1 cellular context compared by ENCODE assay signal in the genomic region with DNA sequence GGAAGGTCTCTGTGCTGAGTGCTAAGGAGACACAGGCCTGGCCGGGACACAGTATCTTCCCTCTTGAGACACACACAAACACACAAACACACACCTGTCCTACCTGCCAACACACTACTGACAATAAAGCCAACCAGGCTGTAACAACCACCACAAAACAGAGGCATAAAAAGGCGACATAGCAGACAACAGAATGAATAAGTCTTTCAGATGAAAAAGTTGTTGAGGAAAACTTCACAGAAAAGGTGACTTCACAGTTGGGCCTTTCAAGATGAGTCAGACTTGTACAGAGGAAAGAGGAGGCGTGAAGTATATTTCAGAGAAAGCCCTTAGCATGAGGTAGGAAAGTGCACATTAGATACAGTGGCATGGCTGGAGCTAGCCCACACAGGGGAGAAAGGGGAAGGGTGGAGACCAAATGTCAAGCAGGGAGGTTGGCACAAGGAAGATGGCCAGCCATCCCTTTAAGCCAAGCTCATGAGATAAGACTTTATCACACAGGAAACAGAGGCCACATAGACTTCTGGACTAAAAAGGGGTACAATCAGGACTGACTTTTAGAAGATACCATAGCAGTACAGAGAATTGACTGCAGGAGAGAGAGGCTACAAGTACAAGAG.
TF ChIP-seq lines count a peak whose summit lies in the region.

No MANE protein-coding gene starts in this region.

TF ChIP-seq in WTC11, 78 proteins besides CTCF, POLR2A, EP300 and RAD21 (continued from another document):
- TF ChIP-seq, protein P1, sequence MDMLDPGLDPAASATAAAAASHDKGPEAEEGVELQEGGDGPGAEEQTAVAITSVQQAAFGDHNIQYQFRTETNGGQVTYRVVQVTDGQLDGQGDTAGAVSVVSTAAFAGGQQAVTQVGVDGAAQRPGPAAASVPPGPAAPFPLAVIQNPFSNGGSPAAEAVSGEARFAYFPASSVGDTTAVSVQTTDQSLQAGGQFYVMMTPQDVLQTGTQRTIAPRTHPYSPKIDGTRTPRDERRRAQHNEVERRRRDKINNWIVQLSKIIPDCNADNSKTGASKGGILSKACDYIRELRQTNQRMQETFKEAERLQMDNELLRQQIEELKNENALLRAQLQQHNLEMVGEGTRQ (CRISPR knock-in tag; IDR thresholded peaks at IDR 0.05), result no peak
- no peak for TF ChIP-seq EMX1 (CRISPR knock-in tag; IDR thresholded peaks at IDR 0.05)
- TF ChIP-seq NFATC4 (CRISPR knock-in tag; IDR thresholded peaks at IDR 0.05), result no peak
- no peak for TF ChIP-seq TP53 (CRISPR knock-in tag; IDR thresholded peaks at IDR 0.05)
- TF ChIP-seq, protein P2, sequence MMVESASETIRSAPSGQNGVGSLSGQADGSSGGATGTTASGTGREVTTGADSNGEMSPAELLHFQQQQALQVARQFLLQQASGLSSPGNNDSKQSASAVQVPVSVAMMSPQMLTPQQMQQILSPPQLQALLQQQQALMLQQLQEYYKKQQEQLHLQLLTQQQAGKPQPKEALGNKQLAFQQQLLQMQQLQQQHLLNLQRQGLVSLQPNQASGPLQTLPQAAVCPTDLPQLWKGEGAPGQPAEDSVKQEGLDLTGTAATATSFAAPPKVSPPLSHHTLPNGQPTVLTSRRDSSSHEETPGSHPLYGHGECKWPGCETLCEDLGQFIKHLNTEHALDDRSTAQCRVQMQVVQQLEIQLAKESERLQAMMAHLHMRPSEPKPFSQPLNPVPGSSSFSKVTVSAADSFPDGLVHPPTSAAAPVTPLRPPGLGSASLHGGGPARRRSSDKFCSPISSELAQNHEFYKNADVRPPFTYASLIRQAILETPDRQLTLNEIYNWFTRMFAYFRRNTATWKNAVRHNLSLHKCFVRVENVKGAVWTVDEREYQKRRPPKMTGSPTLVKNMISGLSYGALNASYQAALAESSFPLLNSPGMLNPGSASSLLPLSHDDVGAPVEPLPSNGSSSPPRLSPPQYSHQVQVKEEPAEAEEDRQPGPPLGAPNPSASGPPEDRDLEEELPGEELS (CRISPR knock-in tag; IDR thresholded peaks at IDR 0.05), result no peak
- no peak for TF ChIP-seq ELF4 (CRISPR knock-in tag; IDR thresholded peaks at IDR 0.05; ENCODE audit: low read depth)
- no peak for TF ChIP-seq GABPB1 (CRISPR knock-in tag; IDR thresholded peaks at IDR 0.05)
- TF ChIP-seq, protein P3, sequence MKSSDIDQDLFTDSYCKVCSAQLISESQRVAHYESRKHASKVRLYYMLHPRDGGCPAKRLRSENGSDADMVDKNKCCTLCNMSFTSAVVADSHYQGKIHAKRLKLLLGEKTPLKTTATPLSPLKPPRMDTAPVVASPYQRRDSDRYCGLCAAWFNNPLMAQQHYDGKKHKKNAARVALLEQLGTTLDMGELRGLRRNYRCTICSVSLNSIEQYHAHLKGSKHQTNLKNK (CRISPR knock-in tag; IDR thresholded peaks at IDR 0.05), result no peak
